1 cellular context compared by ENCODE assay signal in genomic region chr21:36744560-36745231, GRCh38.
TF ChIP-seq lines count a peak whose summit lies in the region.

No MANE protein-coding gene starts in this region.

TF ChIP-seq in IMR-90, 13 proteins besides CTCF, POLR2A, EP300 and RAD21 (continued from another document):
- TF ChIP-seq CHD1 (IDR thresholded peaks at IDR 0.05; ENCODE audit: low read depth, low read length) = no peak
- TF ChIP-seq USF2 (IDR thresholded peaks at IDR 0.05; ENCODE audit: low read depth, low read length) = no peak
- TF ChIP-seq ELK1 (IDR thresholded peaks at IDR 0.05; ENCODE audit: borderline replicate concordance, low read depth, low read length) = no peak
